ENCODE assay signal across 17 cellular contexts in genomic region chr7:66181329-66181728, GRCh38. TPM values are rescaled to one million over a fixed set of nuclear protein-coding genes. Genes with fewer than 3 reads are reported as not detected.
DNase-seq lines count a peak whose midpoint lies in the region; ATAC-seq and TF ChIP-seq lines count a peak whose summit lies in the region.
"Had no signal": no experiment of that assay in that cellular context is flagged by ENCODE, and none has a peak within 500 bp of the region (broad histone marks: within the 10 kb centered on the region; RNA-seq: fewer than 3 reads in every experiment).

No MANE protein-coding gene starts in this region.

- no peak overlapping the region for H3K4me3 ChIP-seq in LNCaP clone FGC (ENCODE audit: low read depth, low read length)
- H3K4me3 ChIP-seq in fibroblast of the aortic adventitia (ENCODE audit: low read depth, low read length), result no peak overlapping the region
- H3K4me3 ChIP-seq: GM23248 had no signal

- H3K9me3 Mint-ChIP-seq in activated T-cell treated with anti-CD3 and anti-CD28 coated beads, Interleukin-2, amount 50 U/mL, for 72 hours, result no peaks in the 10 kb centered on the region

- H3K4me1 Mint-ChIP-seq in activated T-cell treated with anti-CD3 and anti-CD28 coated beads, Interleukin-2, amount 50 U/mL, for 72 hours (ENCODE audit: low read depth), result no peaks in the 10 kb centered on the region
- H3K4me1 Mint-ChIP-seq: CD4-positive, alpha-beta memory T cell had no signal

- peak overlapping the region; percentile 21 for H3K27ac ChIP-seq in VCaP
- H3K27ac ChIP-seq: GM23248 had no signal

- H3K27me3 Mint-ChIP-seq in activated T-cell treated with anti-CD3 and anti-CD28 coated beads, Interleukin-2, amount 50 U/mL, for 72 hours (ENCODE audit: low read depth), result no peaks in the 10 kb centered on the region

- DNase-seq in LNCaP clone FGC (ENCODE audit: low read depth) (peak; percentile 28), fibroblast of the aortic adventitia (ENCODE audit: low read depth) (peak; percentile 19), islet precursor cell (no peak), activated gamma-delta T cell (lab: John Stamatoyannopoulos, UW) (no peak), NCI-H1092 treated with DMSO at 0.1 percent for 48 hours (lab: John Stamatoyannopoulos, UW) (no peak)
- DNase-seq in activated T-cell treated with anti-CD3 and anti-CD28 coated beads, Interleukin-2, amount 50 U/mL, for 72 hours, result no peak
- DNase-seq: 8988T; C1 segment of cervical spinal cord; Calu3; CD4-positive, alpha-beta memory T cell; COR-L47; DMS153; DND-41; GM23248; H7; HCEC 1CT had no signal

- no peak for ATAC-seq in activated T-cell treated with anti-CD3 and anti-CD28 coated beads, Interleukin-2, amount 50 U/mL, for 72 hours (replicated peaks in 1 of 2)

- no peak overlapping the region for H3K4me3 Mint-ChIP-seq in activated T-cell treated with anti-CD3 and anti-CD28 coated beads, Interleukin-2, amount 50 U/mL, for 72 hours
- H3K4me3 Mint-ChIP-seq: CD4-positive, alpha-beta memory T cell had no signal

- no peak for TF ChIP-seq CTCF in LNCaP clone FGC (IDR thresholded peaks at IDR 0.05; ENCODE audit: control insufficient read depth, extremely low read depth, insufficient read depth)
- no peak for TF ChIP-seq CTCF in VCaP (conservative IDR thresholded peaks at IDR 0.05)
- TF ChIP-seq CTCF in fibroblast of the aortic adventitia (IDR thresholded peaks at IDR 0.05; ENCODE audit: insufficient read depth, low read length), result no peak

- H3K36me3 Mint-ChIP-seq in activated T-cell treated with anti-CD3 and anti-CD28 coated beads, Interleukin-2, amount 50 U/mL, for 72 hours (ENCODE audit: insufficient read depth in 2 of 2), result peaks cover 0 to 2% of the 10 kb centered on the region in 2 donors
- H3K36me3 Mint-ChIP-seq: CD4-positive, alpha-beta memory T cell had no signal

- H3K27ac Mint-ChIP-seq in activated T-cell treated with anti-CD3 and anti-CD28 coated beads, Interleukin-2, amount 50 U/mL, for 72 hours, result no peak overlapping the region
- H3K27ac Mint-ChIP-seq: CD4-positive, alpha-beta memory T cell had no signal

RNA-seq across cellular contexts. Expression of gene TPST1, which starts 23.8 kb away (rescaled TPM):
- 59.7 and 73.6 TPM in 2 replicates for total RNA-seq in fibroblast of the aortic adventitia (ENCODE audit: low replicate concordance)
- total RNA-seq in activated T-cell treated with anti-CD3 and anti-CD28 coated beads, Interleukin-2, amount 50 U/mL, for 72 hours, result 1 to 10 TPM; 2.1 to 2.3 TPM

Comparison
In these comparisons a context has a peak if more than half of its experiments do, and no peak if none do; other contexts are left out.
1. DNase-seq: peak in LNCaP clone FGC (single experiment) and fibroblast of the aortic adventitia (single experiment); none in islet precursor cell (single experiment), activated gamma-delta T cell (single experiment), NCI-H1092 treated with DMSO at 0.1 percent for 48 hours (single experiment) and activated T-cell treated with anti-CD3 and anti-CD28 coated beads, Interleukin-2, amount 50 U/mL, for 72 hours (0 of 2).
2. RNA of gene TPST1, which starts 23.8 kb away (total RNA-seq): 59.7 to 73.6 TPM in fibroblast of the aortic adventitia; 2.1 to 2.3 TPM in activated T-cell treated with anti-CD3 and anti-CD28 coated beads, Interleukin-2, amount 50 U/mL, for 72 hours; every median in the first group is over 10 times any median in the second.